In genomic region chr5:3153226-3153858, GRCh38 we compare ENCODE assay signal across 12 cellular contexts.
DNase-seq lines count a peak whose midpoint lies in the region; TF ChIP-seq lines count a peak whose summit lies in the region.
"Had no signal": no experiment of that assay in that cellular context is flagged by ENCODE, and none has a peak within 500 bp of the region (broad histone marks: within the 10 kb centered on the region; RNA-seq: fewer than 3 reads in every experiment).

No MANE protein-coding gene starts in this region.

- H3K23ac ChIP-seq in mesenchymal stem cell (ENCODE audit: low read length in 2 of 2) = no peak overlapping the region

- H3K18ac ChIP-seq in mesenchymal stem cell (ENCODE audit: low read depth in 1 of 2, low read length in 2 of 2) = no peak overlapping the region

- no peak overlapping the region for H3K9ac ChIP-seq in mesenchymal stem cell (ENCODE audit: low read length)

- no peak overlapping the region for H2AK5ac ChIP-seq in mesenchymal stem cell (ENCODE audit: low read length, severe bottlenecking)

- H3K27me3 ChIP-seq in mesenchymal stem cell (ENCODE audit: control insufficient read depth in 1 of 2, insufficient read depth in 1 of 2, low read length in 2 of 2) = no peaks in the 10 kb centered on the region

- H2BK12ac ChIP-seq in mesenchymal stem cell (ENCODE audit: low read length in 2 of 2) = no peak overlapping the region

- no peak overlapping the region for H2BK120ac ChIP-seq in mesenchymal stem cell (ENCODE audit: low read depth, low read length)

- H3K27ac ChIP-seq in C4-2B (peak overlapping the region; percentile 10; the same call in 1 of the 2 replicates), mesenchymal stem cell (ENCODE audit: low read length, poor library complexity, severe bottlenecking) (no peak overlapping the region)
- H3K27ac ChIP-seq: 22Rv1 had no signal

- H4K91ac ChIP-seq in mesenchymal stem cell (ENCODE audit: low read length) = peak overlapping the region; percentile 47

- H3K36me3 ChIP-seq in mesenchymal stem cell (ENCODE audit: control insufficient read depth in 1 of 2, insufficient read depth in 2 of 2, low read depth in 1 of 2, low read length in 2 of 2) = no peaks in the 10 kb centered on the region

- H3K4me2 ChIP-seq in mesenchymal stem cell (ENCODE audit: low read length, poor library complexity, severe bottlenecking) = no peak overlapping the region

- no peak overlapping the region for H3K4ac ChIP-seq in mesenchymal stem cell (ENCODE audit: low read depth in 1 of 2, low read length in 2 of 2)

- H3K79me1 ChIP-seq in mesenchymal stem cell (replicated peaks; ENCODE audit: low read length, poor library complexity, severe bottlenecking) = no peaks in the 10 kb centered on the region

- WGBS in mesenchymal stem cell = 17% methylated on average over 10 of the region's 10 CpGs

- H2BK5ac ChIP-seq in mesenchymal stem cell (ENCODE audit: low read depth, low read length, poor library complexity, severe bottlenecking) = no peak overlapping the region

- H3K4me1 ChIP-seq in mesenchymal stem cell (ENCODE audit: control insufficient read depth, insufficient read depth, low read depth, low read length) = no peaks in the 10 kb centered on the region
- H3K4me1 ChIP-seq: Caco-2 had no signal

- DNase-seq in NCI-H2171 treated with DMSO at 0.1 percent for 48 hours (lab: John Stamatoyannopoulos, UW) = peak; percentile 35
- no peak for DNase-seq in NCI-H2171 (lab: John Stamatoyannopoulos, UW)
- DNase-seq in NCI-H774 (lab: John Stamatoyannopoulos, UW) = peak; percentile 13
- DNase-seq in mesenchymal stem cell = no peak
- no peak for DNase-seq in activated gamma-delta T cell treated with Interleukin-2 at 50 U/mL for 16 hours
- DNase-seq in NCI-H524 treated with DMSO at 0.1 percent for 48 hours (lab: John Stamatoyannopoulos, UW) = no peak
- no peak for DNase-seq in germinal center (ENCODE audit: low spot score)
- DNase-seq: Caco-2; CD8-positive, alpha-beta memory T cell; IMR-90 had no signal

- H3K9me3 ChIP-seq in mesenchymal stem cell (ENCODE audit: control insufficient read depth, low read length) = peaks cover 13% of the 10 kb centered on the region
- H3K9me3 ChIP-seq: Caco-2 had no signal

- H2AFZ ChIP-seq in mesenchymal stem cell (ENCODE audit: low read depth, low read length) = no peak overlapping the region

- no peak overlapping the region for H2BK15ac ChIP-seq in mesenchymal stem cell (ENCODE audit: low read depth, poor library complexity, severe bottlenecking)

- no peak overlapping the region for H4K8ac ChIP-seq in mesenchymal stem cell (ENCODE audit: low read length)

- no peak overlapping the region for H3K4me3 ChIP-seq in mesenchymal stem cell (ENCODE audit: insufficient read depth in 1 of 2, low read depth in 1 of 2, low read length in 2 of 2)

- TF ChIP-seq CTCF in C4-2B (conservative IDR thresholded peaks at IDR 0.05) = no peak

- no peak overlapping the region for H3K14ac ChIP-seq in mesenchymal stem cell (ENCODE audit: low read length in 2 of 2)

Comparison
In these comparisons a context has a peak if more than half of its experiments do, and no peak if none do; other contexts are left out.
1. DNase-seq: peak in NCI-H2171 treated with DMSO at 0.1 percent for 48 hours (single experiment) and NCI-H774 (single experiment); none in NCI-H2171 (single experiment), mesenchymal stem cell (single experiment), activated gamma-delta T cell treated with Interleukin-2 at 50 U/mL for 16 hours (single experiment), NCI-H524 treated with DMSO at 0.1 percent for 48 hours (single experiment) and germinal center (single experiment).